ENCODE assay signal across 9 cellular contexts in genomic region chr2:153478289-153479261, GRCh38. TPM values are rescaled to one million over a fixed set of nuclear protein-coding genes. Genes with fewer than 3 reads are reported as not detected.
DNase-seq lines count a peak whose midpoint lies in the region; ATAC-seq and TF ChIP-seq lines count a peak whose summit lies in the region.
"Had no signal": no experiment of that assay in that cellular context is flagged by ENCODE, and none has a peak within 500 bp of the region (broad histone marks: within the 10 kb centered on the region; RNA-seq: fewer than 3 reads in every experiment).

Gene RPRM (minus strand): TSS chr2:153478762. CDS start chr2:153478565, 197 bp downstream.

- H3K27me3 ChIP-seq in HL-60 (ENCODE audit: insufficient read depth, poor library complexity, severe bottlenecking) (peaks cover 32% of the 10 kb centered on the region), PC-3 (ENCODE audit: low read length) (peaks cover 32% of the 10 kb centered on the region), thyroid gland (no peaks in the 10 kb centered on the region)

- intact Hi-C loops in PC-3 (cut with micrococcal nuclease) (loop anchor here (2.0 to 5.0 kb wide), 2 partner anchors 316 to 738 kb away; no protein-coding TSS in a partner anchor), thyroid gland (cut with DNase I) (no loop called here)

- H3K4me1 Mint-ChIP-seq in activated naive CD4-positive, alpha-beta T cell treated with anti-CD3 and anti-CD28 coated beads, Interleukin-2, amount 10 ng/mL, durations not matched to agents 7 days and 5 days: peaks cover 11% of the 10 kb centered on the region

- H3K4me3 ChIP-seq in HL-60 (replicated peaks; ENCODE audit: insufficient read depth, low read length) (peak within 1 kb of the TSS; percentile 23), PC-3 (ENCODE audit: low read length) (peak within 1 kb of the TSS; percentile 65), thyroid gland (replicated peaks in 1 of 3) (peak within 1 kb of the TSS; percentile 18 to 40 (median 21))

- BruUV-seq in PC-3 (replicated peaks; lab: Mats Ljungman, UMichigan): no TSS peak

- H3K9me3 Mint-ChIP-seq in activated naive CD4-positive, alpha-beta T cell treated with anti-CD3 and anti-CD28 coated beads, Interleukin-2, amount 10 ng/mL, durations not matched to agents 7 days and 5 days: no peaks in the 10 kb centered on the region

- H3K9ac ChIP-seq in PC-3 (ENCODE audit: low read length): peak within 1 kb of the TSS; percentile 14; the same call in 1 of the 2 replicates

- peaks cover 3% of the 10 kb centered on the region for H3K36me3 Mint-ChIP-seq in activated naive CD4-positive, alpha-beta T cell treated with anti-CD3 and anti-CD28 coated beads, Interleukin-2, amount 10 ng/mL, durations not matched to agents 7 days and 5 days

- POLR2A ChIA-PET in PC-3 (lab: Charles Lee; ENCODE audit: unreplicated experiment): no interaction called here

- peak within 1 kb of the TSS; percentile 56 for H3K27ac Mint-ChIP-seq in activated naive CD4-positive, alpha-beta T cell treated with anti-CD3 and anti-CD28 coated beads, Interleukin-2, amount 10 ng/mL, durations not matched to agents 7 days and 5 days

- H3K36me3 ChIP-seq in PC-3 (ENCODE audit: low read depth, low read length) (no peaks in the 10 kb centered on the region), thyroid gland (no peaks in the 10 kb centered on the region)

- H3K4me1 ChIP-seq in PC-3 (ENCODE audit: insufficient read depth, low read length) (peaks cover 11% of the 10 kb centered on the region), thyroid gland (peaks cover 7 to 28% of the 10 kb centered on the region in 2 donors)

- no peaks in the 10 kb centered on the region for H4K20me1 ChIP-seq in PC-3 (ENCODE audit: low read length)

- DNase-seq in COR-L47 (lab: John Stamatoyannopoulos, UW) (peak; percentile 92), GM20000 (ENCODE audit: low spot score) (peak; percentile 81), HL-60 (ENCODE audit: low read depth in 1 of 2, low spot score in 1 of 2) (peak in 1 of 2 experiments; percentile 28), PC-3 (peak; percentile 72), glomerular visceral epithelial cell (ENCODE audit: extremely low spot score) (peak; percentile 68), omental fat pad (ENCODE audit: low spot score) (peak; percentile 48), thyroid gland (peak; percentile 83 to 87)
- DNase-seq in activated naive CD4-positive, alpha-beta T cell treated with anti-CD3 and anti-CD28 coated beads, Interleukin-2, amount 10 ng/mL, durations not matched to agents 7 days and 5 days: peak; percentile 65

- peak within 1 kb of the TSS; percentile 84 for H3K4me2 ChIP-seq in PC-3 (ENCODE audit: low read length)

- TF ChIP-seq CTCF in GM20000 (IDR thresholded peaks at IDR 0.05; ENCODE audit: extremely low read depth, missing control alignments): peak; percentile 91
- TF ChIP-seq CTCF in HL-60 (IDR thresholded peaks at IDR 0.05; ENCODE audit: insufficient read depth, low read length): peak; percentile 92
- TF ChIP-seq CTCF in PC-3 (conservative IDR thresholded peaks at IDR 0.05; ENCODE audit: low read depth, low read length): peak; percentile 88
- TF ChIP-seq CTCF in omental fat pad (IDR thresholded peaks at IDR 0.05): peak in 2 of 3 donors; percentile 28 to 59
- TF ChIP-seq CTCF in thyroid gland (IDR thresholded peaks at IDR 0.05): peak; percentile 38 to 95 (median 80)

- H3K9me2 ChIP-seq in PC-3 (replicated peaks; ENCODE audit: low read length): no peaks in the 10 kb centered on the region

- no peaks in the 10 kb centered on the region for H3F3A ChIP-seq in PC-3 (ENCODE audit: low read length, unreplicated experiment)

- H3K27me3 Mint-ChIP-seq in activated naive CD4-positive, alpha-beta T cell treated with anti-CD3 and anti-CD28 coated beads, Interleukin-2, amount 10 ng/mL, durations not matched to agents 7 days and 5 days: peaks cover 54% of the 10 kb centered on the region

- no peak within 1 kb of the TSS for H3K27ac ChIP-seq in HL-60 (replicated peaks)
- peak within 1 kb of the TSS; percentile 54 for H3K27ac ChIP-seq in PC-3 (ENCODE audit: low read length)
- no peak within 1 kb of the TSS for H3K27ac ChIP-seq in thyroid gland

- peak within 1 kb of the TSS; percentile 50 for H3K4me3 Mint-ChIP-seq in activated naive CD4-positive, alpha-beta T cell treated with anti-CD3 and anti-CD28 coated beads, Interleukin-2, amount 10 ng/mL, durations not matched to agents 7 days and 5 days

- H2AFZ ChIP-seq in PC-3 (ENCODE audit: low read length): peak within 1 kb of the TSS; percentile 67

- peak in 1 of 2 donors; percentile 49 for TF ChIP-seq POLR2A in thyroid gland (IDR thresholded peaks at IDR 0.05)

- 3 to 4% methylated on average over 14 to 59 of the region's 93 CpGs for WGBS in thyroid gland, 2 donors

- H3K9me3 ChIP-seq in PC-3 (ENCODE audit: low read length) (no peaks in the 10 kb centered on the region), thyroid gland (no peaks in the 10 kb centered on the region)

- peak; percentile 90 for ATAC-seq in PC-3
- ATAC-seq in omental fat pad (ENCODE audit: low FRiP score): peak; percentile 91

- no peaks in the 10 kb centered on the region for H3K79me2 ChIP-seq in PC-3 (ENCODE audit: low read length)

- CTCF ChIA-PET in PC-3 (lab: Charles Lee): no interaction called here
- CTCF ChIA-PET in activated naive CD4-positive, alpha-beta T cell treated with anti-CD3 and anti-CD28 coated beads, Interleukin-2, amount 10 ng/mL, durations not matched to agents 7 days and 5 days (lab: Charles Lee): interaction anchor here (0.7 to 1.5 kb wide), 5 partner anchors 9 to 553 kb away, joined by 3 to 4 read pairs (median 3); no protein-coding TSS in a partner anchor

RNA-seq across cellular contexts. Expression of gene RPRM, which starts in this region (rescaled TPM):
- total RNA-seq in PC-3 (2014; rRNA removed): 1.4 and 2.6 TPM in 2 replicates
- 10 to 100 TPM in 2 of 4 donors, 1 to 10 TPM in 1, not detected in 1; 3.6 to 35.4 (median 15.1) TPM for total RNA-seq in omental fat pad
- 1 to 10 TPM in 3 of 4 donors, not detected in 1; 1.0 to 2.4 (median 1.1) TPM for total RNA-seq in thyroid gland
- total RNA-seq: activated CD8-positive, alpha-beta memory T cell treated with anti-CD3 and anti-CD28 coated beads for 36 hours had no signal
